In the genomic region with DNA sequence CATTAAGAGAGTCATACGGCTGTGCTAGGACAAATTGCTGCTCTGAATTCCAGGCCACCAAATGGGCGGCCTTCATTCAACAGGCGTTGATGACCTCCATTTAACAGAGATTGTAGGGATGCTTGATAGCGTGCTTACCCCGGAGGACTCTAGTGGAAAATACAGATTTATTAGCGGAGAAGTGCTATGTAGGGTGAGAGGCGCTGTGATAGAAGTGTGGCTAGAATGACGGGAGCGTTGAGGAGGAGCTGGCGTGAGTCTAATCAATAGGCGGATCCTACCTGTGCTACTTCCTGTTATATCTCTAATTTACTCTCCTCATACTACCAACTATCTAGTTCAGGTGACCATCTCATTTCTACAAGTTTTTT, we compare ENCODE assay signal across 8 cellular contexts. TPM values are rescaled to one million over a fixed set of nuclear protein-coding genes. Genes with fewer than 3 reads are reported as not detected.
DNase-seq lines count a peak whose midpoint lies in the region; FAIRE-seq and TF ChIP-seq lines count a peak whose summit lies in the region.

No MANE protein-coding gene starts in this region.

- H3K27me3 ChIP-seq in bronchial epithelial cell (ENCODE audit: control insufficient read depth, insufficient read depth, low read length) (no peaks in the 10 kb centered on the region), mesendoderm (ENCODE audit: insufficient read depth, low read length, poor library complexity) (no peaks in the 10 kb centered on the region)

- TF ChIP-seq CTCF in HEK293 (tag by site-specific recombination; IDR thresholded peaks at IDR 0.05) (no peak), bronchial epithelial cell (IDR thresholded peaks at IDR 0.05; ENCODE audit: insufficient read depth, low read length, severe bottlenecking) (no peak)

- 0 out of 2 replicates have a peak, but pooled peaks cover 2% of the 10 kb centered on the region for H3K4me1 ChIP-seq in HEK293 (ENCODE audit: control insufficient read depth, insufficient read depth, low read length)
- peaks cover 4% of the 10 kb centered on the region for H3K4me1 ChIP-seq in mesendoderm (ENCODE audit: control insufficient read depth, low read depth, low read length)

- CTCF ChIA-PET in HEK293 (lab: Yijun Ruan, JAX) = no interaction called here

- H3K9me3 ChIP-seq in HEK293 (ENCODE audit: control insufficient read depth, insufficient read depth, low read depth, low read length) = no peaks in the 10 kb centered on the region

- peak overlapping the region; percentile 16 for H4K5ac ChIP-seq in mesendoderm (ENCODE audit: low read length)

- peaks cover 15% of the 10 kb centered on the region for H3K79me1 ChIP-seq in mesendoderm (ENCODE audit: low read length)

- peak overlapping the region; percentile 76 for H3K9ac ChIP-seq in mesendoderm (ENCODE audit: low read length)

- H3K4me2 ChIP-seq in mesendoderm (ENCODE audit: low read length) = peak overlapping the region; percentile 74

- peak overlapping the region; percentile 64; the same call in 1 of the 2 replicates for H3K27ac ChIP-seq in HEK293 (ENCODE audit: extremely low read depth, low read depth, low read length)
- peak overlapping the region; percentile 10 for H3K27ac ChIP-seq in mesendoderm (ENCODE audit: low read depth, low read length)

- H3K79me2 ChIP-seq in mesendoderm (ENCODE audit: control insufficient read depth, insufficient read depth, low read length) = peaks cover 29% of the 10 kb centered on the region

- no peak overlapping the region for H4K8ac ChIP-seq in mesendoderm (ENCODE audit: low read depth, low read length)

- H3K23ac ChIP-seq in mesendoderm (ENCODE audit: low read length) = peak overlapping the region; percentile 70

- peaks cover 18 to 22% of the 10 kb centered on the region in 2 experiments for H3K36me3 ChIP-seq in HEK293 (ENCODE audit: control insufficient read depth in 2 of 2, insufficient read depth in 1 of 2, low read length in 2 of 2)
- H3K36me3 ChIP-seq in bronchial epithelial cell (ENCODE audit: control insufficient read depth, insufficient read depth, low read length) = peaks cover 8% of the 10 kb centered on the region
- H3K36me3 ChIP-seq in mesendoderm (ENCODE audit: control insufficient read depth, insufficient read depth, low read length) = peaks cover 2% of the 10 kb centered on the region

- DNase-seq in NCI-H1417 (lab: John Stamatoyannopoulos, UW) (peak in 2 of 3 experiments; percentile 60 to 80), NCI-H1417 treated with DMSO at 0.1 percent for 48 hours (lab: John Stamatoyannopoulos, UW) (no peak), NCI-H82 treated with DMSO at 0.1 percent for 48 hours (lab: John Stamatoyannopoulos, UW; ENCODE audit: unreplicated experiment) (peak; percentile 13), bronchial epithelial cell (ENCODE audit: low read depth) (peak; percentile 33), mesendoderm (peak; percentile 62), NCI-H226 (no peak), ecto neural progenitor cell (ENCODE audit: low spot score) (no peak)

- H3K4me3 ChIP-seq in HEK293 (ENCODE audit: low read depth, low read length) (peak overlapping the region; percentile 93), bronchial epithelial cell (ENCODE audit: low read depth, low read length) (peak overlapping the region; percentile 70), mesendoderm (ENCODE audit: low read length) (peak overlapping the region; percentile 54)

- POLR2A ChIA-PET in HEK293 (lab: Yijun Ruan, JAX) = no interaction called here

- no peak overlapping the region for H2AK5ac ChIP-seq in mesendoderm (ENCODE audit: low read length)

- no peak overlapping the region for H3K4ac ChIP-seq in mesendoderm (ENCODE audit: low read depth, low read length)

- peak overlapping the region; percentile 93 for H3K56ac ChIP-seq in mesendoderm (ENCODE audit: low read length)

- H2BK120ac ChIP-seq in mesendoderm (ENCODE audit: low read depth, low read length) = no peak overlapping the region

- no peak for FAIRE-seq in bronchial epithelial cell (lab: Jason Lieb, UNC)

- no CpG with 5 or more reads among the region's 11 CpGs for WGBS in mesendoderm (ENCODE audit: extremely low coverage, insufficient coverage, low lambda C conversion rate)

- peak overlapping the region; percentile 30 for H2BK5ac ChIP-seq in mesendoderm (ENCODE audit: low read length)

- H2BK15ac ChIP-seq in mesendoderm (replicated peaks; ENCODE audit: low read depth) = no peak overlapping the region

- H3K18ac ChIP-seq in mesendoderm (ENCODE audit: low read length) = no peak overlapping the region

TF ChIP-seq in HEK293, 187 proteins besides CTCF, POLR2A, EP300 and RAD21:
- TF ChIP-seq, protein P1, sequence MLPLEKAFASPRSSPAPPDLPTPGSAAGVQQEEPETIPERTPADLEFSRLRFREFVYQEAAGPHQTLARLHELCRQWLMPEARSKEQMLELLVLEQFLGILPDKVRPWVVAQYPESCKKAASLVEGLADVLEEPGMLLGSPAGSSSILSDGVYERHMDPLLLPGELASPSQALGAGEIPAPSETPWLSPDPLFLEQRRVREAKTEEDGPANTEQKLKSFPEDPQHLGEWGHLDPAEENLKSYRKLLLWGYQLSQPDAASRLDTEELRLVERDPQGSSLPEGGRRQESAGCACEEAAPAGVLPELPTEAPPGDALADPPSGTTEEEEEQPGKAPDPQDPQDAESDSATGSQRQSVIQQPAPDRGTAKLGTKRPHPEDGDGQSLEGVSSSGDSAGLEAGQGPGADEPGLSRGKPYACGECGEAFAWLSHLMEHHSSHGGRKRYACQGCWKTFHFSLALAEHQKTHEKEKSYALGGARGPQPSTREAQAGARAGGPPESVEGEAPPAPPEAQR (tag by site-specific recombination; IDR thresholded peaks at IDR 0.05) = no peak
- TF ChIP-seq ZNF132 (tag by site-specific recombination; IDR thresholded peaks at IDR 0.05; ENCODE audit: borderline replicate concordance) (no peak), SCRT2 (tag by site-specific recombination; IDR thresholded peaks at IDR 0.05) (peak; percentile 87), KLF10 (tag by site-specific recombination; IDR thresholded peaks at IDR 0.05) (no peak), GFI1B (tag by site-specific recombination; IDR thresholded peaks at IDR 0.05) (0 out of 2 replicates have a peak, but pooled peaks have one; percentile 11), SCRT1 (tag by site-specific recombination; IDR thresholded peaks at IDR 0.05; ENCODE audit: borderline replicate concordance) (peak; percentile 38; the same call in 1 of the 2 replicates)

RNA-seq across cellular contexts. Expression of a gene that starts 0.7 kb away (rescaled TPM):
- 57.2 and 69.8 TPM in 2 replicates for total RNA-seq in bronchial epithelial cell
- polyA plus RNA-seq in mesendoderm (2013, experiment 1 of 2) = 66.3 TPM
- 69.8 TPM for polyA plus RNA-seq in mesendoderm (2013, experiment 2 of 2)

RNA-seq across cellular contexts. Expression of a gene that starts 15.1 kb away (rescaled TPM):
- 0.51 and 0.53 TPM in 2 replicates for total RNA-seq in bronchial epithelial cell
- polyA plus RNA-seq in mesendoderm (2013, experiment 1 of 2) = 0.95 TPM
- polyA plus RNA-seq in mesendoderm (2013, experiment 2 of 2) = 1.0 TPM

Comparison
In these comparisons a context has a peak if more than half of its experiments do, and no peak if none do; other contexts are left out.
1. DNase-seq: peak in NCI-H1417 (2 of 3), NCI-H82 treated with DMSO at 0.1 percent for 48 hours (single experiment), bronchial epithelial cell (single experiment) and mesendoderm (single experiment); none in NCI-H1417 treated with DMSO at 0.1 percent for 48 hours (single experiment), NCI-H226 (single experiment) and ecto neural progenitor cell (single experiment).
2. Peak in every context shown above with its lines, with median percentiles within 50 percentile points of each other: H3K4me3 ChIP-seq.